12 cellular contexts compared by ENCODE assay signal in genomic region chr14:61644834-61645233, GRCh38. TPM values are rescaled to one million over a fixed set of nuclear protein-coding genes. Genes with fewer than 3 reads are reported as not detected.
DNase-seq lines count a peak whose midpoint lies in the region; ATAC-seq and TF ChIP-seq lines count a peak whose summit lies in the region.
"Had no signal": no experiment of that assay in that cellular context is flagged by ENCODE, and none has a peak within 500 bp of the region (broad histone marks: within the 10 kb centered on the region; RNA-seq: fewer than 3 reads in every experiment).

No MANE protein-coding gene starts in this region.

- H3K4me3 Mint-ChIP-seq in neural progenitor cell = no peak overlapping the region
- H3K4me3 Mint-ChIP-seq: activated naive CD4-positive, alpha-beta T cell treated with anti-CD3 and anti-CD28 coated beads, Interleukin-2, amount 50 U/mL, for 24 hours had no signal

- ATAC-seq in HG02884 (IDR thresholded peaks at IDR 0.05; ENCODE audit: unreplicated experiment) = peak; percentile 90
- ATAC-seq in GM18870 (IDR thresholded peaks at IDR 0.05; ENCODE audit: unreplicated experiment) = no peak

- peaks cover 12% of the 10 kb centered on the region for H3K4me1 Mint-ChIP-seq in neural progenitor cell

- H3K79me2 ChIP-seq in neural progenitor cell (ENCODE audit: low read depth) = no peaks in the 10 kb centered on the region

- H3K4me1 ChIP-seq in neural progenitor cell = peaks cover 15% of the 10 kb centered on the region
- H3K4me1 ChIP-seq: A549, sigmoid colon, tibial nerve had no signal

- no peaks in the 10 kb centered on the region for H3K9me3 Mint-ChIP-seq in neural progenitor cell
- H3K9me3 Mint-ChIP-seq: activated naive CD4-positive, alpha-beta T cell treated with anti-CD3 and anti-CD28 coated beads, Interleukin-2, amount 50 U/mL, for 24 hours had no signal

- no peak overlapping the region for H3K27ac Mint-ChIP-seq in neural progenitor cell
- H3K27ac Mint-ChIP-seq: activated naive CD4-positive, alpha-beta T cell treated with anti-CD3 and anti-CD28 coated beads, Interleukin-2, amount 50 U/mL, for 24 hours had no signal

- DNase-seq in NCI-H345 (lab: John Stamatoyannopoulos, UW) = peak; percentile 47
- DNase-seq in NCI-H345 treated with DMSO at 0.1 percent for 48 hours (lab: John Stamatoyannopoulos, UW; ENCODE audit: unreplicated experiment) = no peak
- peak; percentile 92 to 97 for DNase-seq in NCI-H524 (lab: John Stamatoyannopoulos, UW)
- DNase-seq in neural progenitor cell (ENCODE audit: low spot score) = peak; percentile 66
- DNase-seq in stimulated activated CD4-positive, alpha-beta T cell treated with anti-CD3 and anti-CD28 coated beads, Interleukin-2, amount 100 ng/mL, for 24 hours = no peak
- DNase-seq in activated CD8-positive, alpha-beta memory T cell treated with anti-CD3 and anti-CD28 coated beads, Interleukin-2, amount 50 U/mL, for 48 hours = no peak
- DNase-seq: sigmoid colon had no signal

- no peak for TF ChIP-seq CTCF in neural progenitor cell (IDR thresholded peaks at IDR 0.05)

- H3K4me2 ChIP-seq in neural progenitor cell = no peak overlapping the region
- H3K4me2 ChIP-seq: A549 had no signal

- H3K27me3 Mint-ChIP-seq in neural progenitor cell (ENCODE audit: insufficient read depth, low read depth) = peaks cover 2% of the 10 kb centered on the region
- H3K27me3 Mint-ChIP-seq: activated naive CD4-positive, alpha-beta T cell treated with anti-CD3 and anti-CD28 coated beads, Interleukin-2, amount 50 U/mL, for 24 hours had no signal

- H2AFZ ChIP-seq in neural progenitor cell (replicated peaks) = no peak overlapping the region

- no peaks in the 10 kb centered on the region for H3F3A ChIP-seq in neural progenitor cell (ENCODE audit: low read depth)

- H3K9me3 ChIP-seq in neural progenitor cell (ENCODE audit: low read depth) = no peaks in the 10 kb centered on the region
- H3K9me3 ChIP-seq: A549, sigmoid colon, tibial nerve had no signal

- no peaks in the 10 kb centered on the region for H3K36me3 Mint-ChIP-seq in neural progenitor cell
- H3K36me3 Mint-ChIP-seq: activated naive CD4-positive, alpha-beta T cell treated with anti-CD3 and anti-CD28 coated beads, Interleukin-2, amount 50 U/mL, for 24 hours had no signal

- H4K20me1 ChIP-seq in neural progenitor cell (ENCODE audit: low read depth) = no peaks in the 10 kb centered on the region

- H3K4me3 ChIP-seq in neural progenitor cell = no peak overlapping the region
- H3K4me3 ChIP-seq: A549, sigmoid colon, tibial nerve had no signal

- no peak overlapping the region for H3K27ac ChIP-seq in neural progenitor cell
- H3K27ac ChIP-seq: A549, sigmoid colon, tibial nerve had no signal

- no peaks in the 10 kb centered on the region for H3K27me3 ChIP-seq in neural progenitor cell
- H3K27me3 ChIP-seq: sigmoid colon, tibial nerve had no signal

- H3K9ac ChIP-seq in neural progenitor cell = no peak overlapping the region

- H3K36me3 ChIP-seq in neural progenitor cell = no peaks in the 10 kb centered on the region
- H3K36me3 ChIP-seq: sigmoid colon, tibial nerve had no signal

RNA-seq across cellular contexts. Expression of gene HIF1A, which starts 50.5 kb away (rescaled TPM):
- 185 and 299 TPM in 2 replicates for total RNA-seq in neural progenitor cell (ENCODE audit: low replicate concordance)

Comparison
In these comparisons a context has a peak if more than half of its experiments do, and no peak if none do; other contexts are left out.
1. DNase-seq: peak in NCI-H345 (single experiment), NCI-H524 (2 of 2) and neural progenitor cell (single experiment); none in NCI-H345 treated with DMSO at 0.1 percent for 48 hours (single experiment), stimulated activated CD4-positive, alpha-beta T cell treated with anti-CD3 and anti-CD28 coated beads, Interleukin-2, amount 100 ng/mL, for 24 hours (0 of 2) and activated CD8-positive, alpha-beta memory T cell treated with anti-CD3 and anti-CD28 coated beads, Interleukin-2, amount 50 U/mL, for 48 hours (single experiment).